ENCODE assay signal across 18 cellular contexts in the genomic region with DNA sequence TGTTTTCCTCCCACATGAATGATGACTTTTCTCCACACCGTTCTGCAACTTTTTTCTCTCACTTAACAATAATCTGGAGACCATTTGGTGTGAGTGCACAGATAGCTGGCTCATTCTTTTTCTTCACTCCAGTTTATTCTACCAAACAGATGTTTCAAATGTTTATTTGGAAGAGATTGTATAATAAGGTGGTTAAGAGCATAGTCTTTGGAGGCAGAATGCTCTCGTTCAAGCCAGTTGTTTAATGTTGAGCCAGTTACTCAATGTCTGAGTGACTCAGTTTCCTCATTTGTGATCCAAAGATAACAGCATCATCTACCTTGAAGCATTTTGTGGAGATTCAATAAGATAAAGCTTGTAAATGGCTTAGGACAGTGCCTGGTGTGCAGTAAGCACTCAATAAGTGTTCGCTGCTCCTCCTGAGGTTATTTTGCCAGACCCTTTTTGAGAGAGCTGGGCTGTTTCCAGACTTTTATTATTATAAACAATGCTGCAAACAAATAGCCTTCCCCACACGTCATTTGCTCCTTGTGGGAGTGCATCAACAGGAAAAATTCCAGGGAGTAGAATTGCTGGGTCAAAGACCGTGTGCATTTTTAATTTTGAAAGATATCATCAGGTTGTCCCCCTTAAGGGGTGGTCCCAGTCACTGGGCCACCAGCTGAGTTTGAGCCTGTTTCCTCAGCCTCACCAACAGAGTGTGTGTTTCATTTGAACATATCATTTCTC.
A peak's percentile ranks its signal among the peaks of the same experiment; 100 is the strongest.
DNase-seq lines count a peak whose midpoint lies in the region; TF ChIP-seq lines count a peak whose summit lies in the region.
"Had no signal": no experiment of that assay in that cellular context is flagged by ENCODE, and none has a peak within 500 bp of the region (broad histone marks: within the 10 kb centered on the region; RNA-seq: fewer than 3 reads in every experiment).

No MANE protein-coding gene starts in this region.

- no peak overlapping the region for H3K4me3 Mint-ChIP-seq in nephron
- H3K4me3 Mint-ChIP-seq: CD4-positive, alpha-beta T cell; HFFc6 had no signal

- H3K27me3 ChIP-seq in BJ (ENCODE audit: control insufficient read depth, insufficient read depth, low read length): peaks cover 2% of the 10 kb centered on the region; the same call in 1 of the 2 replicates
- no peaks in the 10 kb centered on the region for H3K27me3 ChIP-seq in fibroblast of lung (ENCODE audit: control insufficient read depth, insufficient read depth, low read length)
- H3K27me3 ChIP-seq in dorsolateral prefrontal cortex: no peaks in the 10 kb centered on the region
- H3K27me3 ChIP-seq: Peyer's patch had no signal

- peak; percentile 36 for DNase-seq in BJ (ENCODE audit: low read depth)
- DNase-seq in RPMI7951 (ENCODE audit: low read depth): peak; percentile 33
- DNase-seq in fibroblast of lung (ENCODE audit: low read depth in 2 of 2): peak; percentile 44 to 63
- DNase-seq in dorsolateral prefrontal cortex: no peak
- no peak for DNase-seq in ureter (ENCODE audit: low spot score)
- no peak for DNase-seq in mucosa of gallbladder (ENCODE audit: low spot score)
- no peak for DNase-seq in SIG-M5 treated with dmso at 0.1 percent for 504 hours (lab: John Stamatoyannopoulos, UW; ENCODE audit: unreplicated experiment)
- DNase-seq: CD4-positive, alpha-beta T cell; DND-41; GOT3; HFFc6; KBM-7; NCI-H1092; NCI-H187 treated with DMSO at 0.1 percent for 48 hours; NCI-H446; Peyer's patch; SHP77 had no signal

- H3K4me2 ChIP-seq in fibroblast of lung (ENCODE audit: extremely low read depth, insufficient read depth, low read length): no peak overlapping the region

- H3K9me3 Mint-ChIP-seq in nephron: no peaks in the 10 kb centered on the region
- H3K9me3 Mint-ChIP-seq: CD4-positive, alpha-beta T cell; HFFc6 had no signal

- H3K27ac Mint-ChIP-seq in nephron: peak overlapping the region; percentile 13 to 51 (median 24)
- H3K27ac Mint-ChIP-seq: CD4-positive, alpha-beta T cell; HFFc6 had no signal

- no peak overlapping the region for H3K4me3 ChIP-seq in BJ (ENCODE audit: low read depth, low read length)
- H3K4me3 ChIP-seq in fibroblast of lung (replicated peaks in 1 of 4; ENCODE audit: control extremely low read depth in 1 of 4, insufficient read depth in 1 of 4, low read depth in 3 of 4, low read length in 4 of 4): no peak overlapping the region
- no peak overlapping the region for H3K4me3 ChIP-seq in dorsolateral prefrontal cortex
- H3K4me3 ChIP-seq: Peyer's patch had no signal

- H3K4me1 Mint-ChIP-seq in nephron: peaks cover 36% of the 10 kb centered on the region

- H2AFZ ChIP-seq in fibroblast of lung (ENCODE audit: low read length): no peak overlapping the region

- no peaks in the 10 kb centered on the region for H3K36me3 Mint-ChIP-seq in nephron (ENCODE audit: low read depth)

- no peaks in the 10 kb centered on the region for H3K79me2 ChIP-seq in fibroblast of lung (ENCODE audit: control insufficient read depth, insufficient read depth, low read length)

- H3K9ac ChIP-seq in fibroblast of lung (ENCODE audit: insufficient read depth, low read length): no peak overlapping the region

- intact Hi-C loops in dorsolateral prefrontal cortex (cut with DNase I): no loop called here

- CTCF ChIA-PET in BJ (lab: Yijun Ruan, JAX): interaction anchor here (0.6 to 1.7 kb wide), 4 partner anchors 12 to 574 kb away, joined by 3 to 5 read pairs (median 4); no protein-coding TSS in a partner anchor

- H3K9me3 ChIP-seq in fibroblast of lung (ENCODE audit: control insufficient read depth, insufficient read depth, low read depth, low read length): no peaks in the 10 kb centered on the region
- H3K9me3 ChIP-seq: Peyer's patch had no signal

- H3K27ac ChIP-seq in fibroblast of lung (ENCODE audit: insufficient read depth, low read length) (no peak overlapping the region), dorsolateral prefrontal cortex (no peak overlapping the region)
- H3K27ac ChIP-seq: Peyer's patch had no signal

- TF ChIP-seq CTCF in BJ (IDR thresholded peaks at IDR 0.05; ENCODE audit: insufficient read depth, low read depth, low read length) (no peak), fibroblast of lung (conservative IDR thresholded peaks at IDR 0.05 in 1 of 2, IDR thresholded peaks at IDR 0.05 in 1 of 2; ENCODE audit: low read depth in 1 of 2, low read length in 2 of 2) (no peak), nephron (IDR thresholded peaks at IDR 0.05; ENCODE audit: unreplicated experiment in 3 of 3) (no peak), dorsolateral prefrontal cortex (IDR thresholded peaks at IDR 0.05 in 54 of 56, conservative IDR thresholded peaks at IDR 0.05 in 2 of 56; ENCODE audit: low read depth in 1 of 56, partially characterized antibody in 56 of 56) (no peak)

- H3K4me1 ChIP-seq in fibroblast of lung (ENCODE audit: control insufficient read depth, extremely low read depth, insufficient read depth, low read length): peaks cover 19% of the 10 kb centered on the region

- H3K36me3 ChIP-seq in BJ (ENCODE audit: control insufficient read depth, insufficient read depth, low read length) (no peaks in the 10 kb centered on the region), fibroblast of lung (ENCODE audit: control insufficient read depth, insufficient read depth, low read length) (no peaks in the 10 kb centered on the region)
- H3K36me3 ChIP-seq: Peyer's patch had no signal

- H3K27me3 Mint-ChIP-seq in nephron (ENCODE audit: low read depth): peaks cover 14% of the 10 kb centered on the region

- no peaks in the 10 kb centered on the region for H4K20me1 ChIP-seq in fibroblast of lung (ENCODE audit: control insufficient read depth, extremely low read depth, insufficient read depth, low read length)

- POLR2A ChIA-PET in BJ (lab: Charles Lee): no interaction called here

Comparison
In these comparisons a context has a peak if more than half of its experiments do, and no peak if none do; other contexts are left out.
1. DNase-seq: peak in BJ (single experiment), RPMI7951 (single experiment) and fibroblast of lung (2 of 2); none in dorsolateral prefrontal cortex (0 of 10), ureter (single experiment), mucosa of gallbladder (single experiment) and SIG-M5 treated with dmso at 0.1 percent for 504 hours (single experiment).